9 cellular contexts compared by ENCODE assay signal in the genomic region with DNA sequence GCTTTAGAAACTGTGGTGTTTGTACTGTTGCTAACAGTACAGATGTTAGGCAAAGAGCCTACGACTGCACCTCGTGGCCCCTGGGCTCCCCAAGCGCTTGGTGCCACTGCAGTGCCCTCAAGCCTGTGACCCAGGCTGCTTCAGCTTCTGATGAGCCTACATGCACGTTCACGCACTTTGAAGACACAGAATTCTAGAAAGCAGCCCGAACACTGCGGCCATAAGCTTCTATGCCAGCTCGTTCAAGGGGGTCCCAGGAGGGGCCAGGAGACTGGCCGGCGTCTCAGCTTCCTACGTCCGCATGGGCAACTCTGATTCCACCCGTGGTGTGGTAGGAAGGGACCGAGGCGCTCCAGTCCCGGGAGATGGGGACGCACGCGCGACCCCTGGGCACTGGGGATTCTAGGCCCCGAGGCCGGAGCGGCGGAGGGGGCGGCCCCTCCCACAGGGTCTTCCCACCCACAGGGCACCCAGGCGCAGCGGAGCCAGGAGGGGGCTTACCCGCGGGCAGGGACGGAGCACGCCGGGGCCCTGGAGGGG. TPM values are rescaled to one million over a fixed set of nuclear protein-coding genes. Genes with fewer than 3 reads are reported as not detected.
DNase-seq lines count a peak whose midpoint lies in the region; ATAC-seq and TF ChIP-seq lines count a peak whose summit lies in the region.
"Had no signal": no experiment of that assay in that cellular context is flagged by ENCODE, and none has a peak within 500 bp of the region (broad histone marks: within the 10 kb centered on the region; RNA-seq: fewer than 3 reads in every experiment).

No MANE protein-coding gene starts in this region.

- no peak for TF ChIP-seq POLR2A in breast epithelium (IDR thresholded peaks at IDR 0.05)
- TF ChIP-seq POLR2A in erythroblast (IDR thresholded peaks at IDR 0.05; ENCODE audit: low read length): no peak

- no peak for DNase-seq in activated naive CD4-positive, alpha-beta T cell treated with anti-CD3 and anti-CD28 coated beads, Interleukin-2, amount 50 U/mL, for 16 hours
- DNase-seq in breast epithelium (ENCODE audit: low spot score in 2 of 2): no peak
- DNase-seq in lung (ENCODE audit: low spot score): no peak
- no peak for DNase-seq in erythroblast (lab: John Stamatoyannopoulos, UW)
- no peak for DNase-seq in 8988T
- DNase-seq in foreskin keratinocyte: no peak
- DNase-seq: NCI-H2227 treated with DMSO at 0.1 percent for 48 hours had no signal

- TF ChIP-seq CTCF in breast epithelium (IDR thresholded peaks at IDR 0.05): no peak
- no peak for TF ChIP-seq CTCF in lung (IDR thresholded peaks at IDR 0.05; ENCODE audit: control extremely low read depth, extremely low read depth)
- TF ChIP-seq CTCF in foreskin keratinocyte (conservative IDR thresholded peaks at IDR 0.05): no peak

- H3K27ac ChIP-seq in breast epithelium (peak overlapping the region; percentile 80 to 95), lung (ENCODE audit: low read depth in 1 of 2, low read length in 1 of 2) (peak overlapping the region in 1 of 2 donors; percentile 91), urinary bladder (ENCODE audit: low read depth) (no peak overlapping the region), foreskin keratinocyte (no peak overlapping the region)

- H3K9me3 ChIP-seq in breast epithelium: no peaks in the 10 kb centered on the region
- no peaks in the 10 kb centered on the region for H3K9me3 ChIP-seq in lung (ENCODE audit: control insufficient read depth in 2 of 2, insufficient read depth in 1 of 2, low read length in 1 of 2)

- H3K36me3 ChIP-seq in breast epithelium (no peaks in the 10 kb centered on the region), lung (ENCODE audit: control insufficient read depth in 2 of 2, insufficient read depth in 2 of 2, low read length in 2 of 2) (no peaks in the 10 kb centered on the region), urinary bladder (ENCODE audit: insufficient read depth) (no peaks in the 10 kb centered on the region)

- intact Hi-C loops in breast epithelium (cut with DNase I; ENCODE audit: low total_unique reads): no loop called here

- no peak overlapping the region for H3K27ac Mint-ChIP-seq in activated naive CD4-positive, alpha-beta T cell treated with anti-CD3 and anti-CD28 coated beads, Interleukin-2, amount 50 U/mL, for 24 hours

- H3K4me1 ChIP-seq in breast epithelium: peaks cover 0 to 2% of the 10 kb centered on the region in 2 donors
- peaks cover 0 to 9% of the 10 kb centered on the region in 2 donors for H3K4me1 ChIP-seq in lung (ENCODE audit: control insufficient read depth in 2 of 2, insufficient read depth in 2 of 2, low read length in 2 of 2)
- H3K4me1 ChIP-seq in urinary bladder (ENCODE audit: insufficient read depth): peaks cover 2% of the 10 kb centered on the region
- H3K4me1 ChIP-seq in foreskin keratinocyte: no peaks in the 10 kb centered on the region

- H3K4me3 ChIP-seq in breast epithelium: peak overlapping the region; percentile 48 to 88 (median 60)
- H3K4me3 ChIP-seq in lung: peak overlapping the region; percentile 61
- peak overlapping the region; percentile 50 for H3K4me3 ChIP-seq in urinary bladder (ENCODE audit: low read depth, low read length)

- H3K4me1 Mint-ChIP-seq in activated naive CD4-positive, alpha-beta T cell treated with anti-CD3 and anti-CD28 coated beads, Interleukin-2, amount 50 U/mL, for 24 hours: peaks cover 3% of the 10 kb centered on the region

- peaks cover 0 to 5% of the 10 kb centered on the region in 2 donors for H3K27me3 ChIP-seq in breast epithelium
- no peaks in the 10 kb centered on the region for H3K27me3 ChIP-seq in lung (ENCODE audit: control insufficient read depth, insufficient read depth)
- H3K27me3 ChIP-seq in foreskin keratinocyte: peaks cover 37% of the 10 kb centered on the region

- peaks cover 28% of the 10 kb centered on the region for H3K27me3 Mint-ChIP-seq in activated naive CD4-positive, alpha-beta T cell treated with anti-CD3 and anti-CD28 coated beads, Interleukin-2, amount 50 U/mL, for 24 hours

- no peaks in the 10 kb centered on the region for H3K9me3 Mint-ChIP-seq in activated naive CD4-positive, alpha-beta T cell treated with anti-CD3 and anti-CD28 coated beads, Interleukin-2, amount 50 U/mL, for 24 hours

- H3K36me3 Mint-ChIP-seq in activated naive CD4-positive, alpha-beta T cell treated with anti-CD3 and anti-CD28 coated beads, Interleukin-2, amount 50 U/mL, for 24 hours: no peaks in the 10 kb centered on the region

- H3K4me3 Mint-ChIP-seq in activated naive CD4-positive, alpha-beta T cell treated with anti-CD3 and anti-CD28 coated beads, Interleukin-2, amount 50 U/mL, for 24 hours: peak overlapping the region; percentile 76

- peak; percentile 12 for ATAC-seq in lung (ENCODE audit: insufficient read depth, low FRiP score)
- no peak for ATAC-seq in foreskin keratinocyte

- 4 to 6% methylated on average over 25 to 32 of the region's 32 CpGs for WGBS in lung, 2 donors
- WGBS in urinary bladder: 8% methylated on average over 32 of the region's 32 CpGs

RNA-seq across cellular contexts. Expression of a gene that starts 0.7 kb away (rescaled TPM):
- total RNA-seq in breast epithelium: 10 to 100 TPM; 16.6 to 71.3 (median 51.5) TPM
- total RNA-seq in lung: 10 to 100 TPM; 64.5 to 70.1 TPM
- polyA plus RNA-seq in lung: 10 to 100 TPM; 11.1 to 15.5 TPM
- total RNA-seq in urinary bladder: 11.6 TPM
- polyA plus RNA-seq in urinary bladder: 4.0 TPM
- 0.28 and 0.37 TPM in 2 replicates for total RNA-seq in foreskin keratinocyte
- 0.08 and 0.28 TPM in 2 replicates for polyA plus RNA-seq in foreskin keratinocyte

Comparison
In these comparisons a context has a peak if more than half of its experiments do, and no peak if none do; other contexts are left out.
1. H3K27ac ChIP-seq: peak in breast epithelium (2 of 2); none in urinary bladder (single experiment) and foreskin keratinocyte (single experiment).
2. Peak in every context shown above with its lines, with median percentiles within 50 percentile points of each other: H3K4me3 ChIP-seq.